In the genomic region with DNA sequence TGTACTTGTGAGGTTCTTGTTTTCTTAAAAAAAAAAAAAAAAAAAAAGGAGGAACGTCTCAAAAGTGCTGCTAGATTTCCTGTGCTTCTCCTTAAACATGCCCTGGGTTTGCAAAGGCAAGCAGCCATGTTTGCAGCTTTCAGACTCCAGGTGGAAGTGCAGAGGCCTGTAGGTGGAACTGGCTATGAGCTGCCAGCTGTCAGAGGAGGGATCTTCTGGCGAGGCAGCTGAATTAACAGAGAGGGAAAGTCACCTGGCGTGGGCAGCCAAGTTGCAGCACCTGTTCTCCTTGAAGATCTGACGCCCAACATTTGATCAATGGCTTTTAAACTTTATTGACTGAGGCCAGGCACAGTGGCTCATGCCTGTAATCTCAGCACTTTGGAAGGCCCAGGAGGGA, we compare ENCODE assay signal across 24 cellular contexts. TPM values are rescaled to one million over a fixed set of nuclear protein-coding genes. Genes with fewer than 3 reads are reported as not detected.
A peak's percentile ranks its signal among the peaks of the same experiment; 100 is the strongest.
DNase-seq lines count a peak whose midpoint lies in the region; ATAC-seq and TF ChIP-seq lines count a peak whose summit lies in the region.
"Had no signal": no experiment of that assay in that cellular context is flagged by ENCODE, and none has a peak within 500 bp of the region (broad histone marks: within the 10 kb centered on the region; RNA-seq: fewer than 3 reads in every experiment).

No MANE protein-coding gene starts in this region.

- H3K14ac ChIP-seq in mesenchymal stem cell (ENCODE audit: low read length in 2 of 2) = no peak overlapping the region

- H4K8ac ChIP-seq in mesenchymal stem cell (ENCODE audit: low read length) = no peak overlapping the region

- no peak overlapping the region for H2BK5ac ChIP-seq in mesenchymal stem cell (ENCODE audit: low read depth, low read length, poor library complexity, severe bottlenecking)

- no peak for ATAC-seq in HG02938 (IDR thresholded peaks at IDR 0.05; ENCODE audit: unreplicated experiment)
- ATAC-seq: activated naive CD4-positive, alpha-beta T cell treated with anti-CD3 and anti-CD28 coated beads, Interleukin-2, amount 50 U/mL, for 72 hours; K562 had no signal

- no peak overlapping the region for H2BK120ac ChIP-seq in mesenchymal stem cell (ENCODE audit: low read depth, low read length)

- H2BK15ac ChIP-seq in mesenchymal stem cell (ENCODE audit: low read depth, poor library complexity, severe bottlenecking) = no peak overlapping the region

- H3K23ac ChIP-seq in mesenchymal stem cell (ENCODE audit: low read length in 2 of 2) = no peak overlapping the region

- H3K27me3 ChIP-seq in mesenchymal stem cell (ENCODE audit: control insufficient read depth in 1 of 2, insufficient read depth in 1 of 2, low read length in 2 of 2) = peaks cover 32 to 34% of the 10 kb centered on the region in 2 experiments
- peaks cover 0 to 36% (median 22%) of the 10 kb centered on the region in 3 donors for H3K27me3 ChIP-seq in stomach
- H3K27me3 ChIP-seq: foreskin keratinocyte had no signal

- no peak overlapping the region for H3K4me3 ChIP-seq in mesenchymal stem cell (ENCODE audit: insufficient read depth in 1 of 2, low read depth in 1 of 2, low read length in 2 of 2)
- no peak overlapping the region for H3K4me3 ChIP-seq in stomach
- H3K4me3 ChIP-seq: K562, smooth muscle cell had no signal

- no peak for TF ChIP-seq POLR2A in stomach (IDR thresholded peaks at IDR 0.05)

- H3K9ac ChIP-seq in mesenchymal stem cell (ENCODE audit: low read length) = no peak overlapping the region

- DNase-seq in COR-L47 (lab: John Stamatoyannopoulos, UW) (peak; percentile 15), LHCN-M2 (ENCODE audit: low read depth) (peak; percentile 12), SHP77 (lab: John Stamatoyannopoulos, UW) (peak; percentile 64 to 83), mesenchymal stem cell (no peak), iPS-NIHi11 (ENCODE audit: low spot score) (no peak), A172 (ENCODE audit: low spot score) (no peak), stomach (no peak)
- DNase-seq: activated CD4-positive, alpha-beta T cell treated with anti-CD3 and anti-CD28 coated beads, Interleukin-2, amount 10 ng/mL, durations not matched to agents 7 days and 5 days; aorta; CD4-positive, alpha-beta memory T cell; central memory CD4-positive, alpha-beta T cell; DND-41; erythroblast; immature natural killer cell; NCI-H2029 treated with DMSO at 0.1 percent for 48 hours; stimulated activated CD4-positive, alpha-beta T cell treated with anti-CD3 and anti-CD28 coated beads, Interleukin-2, amount 100 ng/mL, for 48 hours; stimulated activated naive CD4-positive, alpha-beta T cell treated with Interleukin-2 at 50 U/mL for 16 hours had no signal

- TF ChIP-seq CTCF in stomach (IDR thresholded peaks at IDR 0.05) = no peak

- no peak overlapping the region for H3K18ac ChIP-seq in mesenchymal stem cell (ENCODE audit: low read depth in 1 of 2, low read length in 2 of 2)

- H3K36me3 ChIP-seq in mesenchymal stem cell (ENCODE audit: control insufficient read depth in 1 of 2, insufficient read depth in 2 of 2, low read depth in 1 of 2, low read length in 2 of 2) (peaks cover 0 to 3% of the 10 kb centered on the region in 2 experiments), stomach (peaks cover 0 to 5% (median 2%) of the 10 kb centered on the region in 4 donors)

- no peak overlapping the region for H4K91ac ChIP-seq in mesenchymal stem cell (ENCODE audit: low read length)

- intact Hi-C loops in stomach (cut with DNase I; ENCODE audit: low total_unique reads) = loop anchor here (10.0 kb wide), 1 partner anchor 215 kb away; no protein-coding TSS in a partner anchor

- WGBS in mesenchymal stem cell = 88% methylated on average over 4 of the region's 4 CpGs
- WGBS in stomach, 5 donors = 52 to 75% (median 67%) methylated on average over 4 of the region's 4 CpGs

- H3K9me3 ChIP-seq in mesenchymal stem cell (ENCODE audit: control insufficient read depth, low read length) (no peaks in the 10 kb centered on the region), stomach (no peaks in the 10 kb centered on the region)

- H3K4me2 ChIP-seq in mesenchymal stem cell (ENCODE audit: low read length, poor library complexity, severe bottlenecking) = no peak overlapping the region
- H3K4me2 ChIP-seq: smooth muscle cell had no signal

- H3K4ac ChIP-seq in mesenchymal stem cell (ENCODE audit: low read depth in 1 of 2, low read length in 2 of 2) = no peak overlapping the region

- no peak overlapping the region for H2BK12ac ChIP-seq in mesenchymal stem cell (ENCODE audit: low read length in 2 of 2)

- H3K4me1 ChIP-seq in mesenchymal stem cell (ENCODE audit: control insufficient read depth, insufficient read depth, low read depth, low read length) = peaks cover 17% of the 10 kb centered on the region
- H3K4me1 ChIP-seq in stomach = peaks cover 12 to 26% (median 18%) of the 10 kb centered on the region in 4 donors

- H2AK5ac ChIP-seq in mesenchymal stem cell (ENCODE audit: low read length, severe bottlenecking) = peak overlapping the region; percentile 34

- H3K79me1 ChIP-seq in mesenchymal stem cell (replicated peaks; ENCODE audit: low read length, poor library complexity, severe bottlenecking) = no peaks in the 10 kb centered on the region

- TF ChIP-seq EP300 in stomach (IDR thresholded peaks at IDR 0.05) = no peak

- no peak overlapping the region for H2AFZ ChIP-seq in mesenchymal stem cell (ENCODE audit: low read depth, low read length)

- H3K27ac ChIP-seq in mesenchymal stem cell (ENCODE audit: low read length, poor library complexity, severe bottlenecking) = peak overlapping the region; percentile 73
- no peak overlapping the region for H3K27ac ChIP-seq in stomach
- H3K27ac ChIP-seq: foreskin keratinocyte had no signal

RNA-seq across cellular contexts. Expression of a gene that starts 3.6 kb away (rescaled TPM):
- total RNA-seq in LHCN-M2 (2014; rRNA removed) = not detected in 2 replicates
- polyA plus RNA-seq in LHCN-M2 (2012) = 0.16 TPM
- polyA plus RNA-seq in mesenchymal stem cell (2013, experiment 1 of 2) = not detected
- 0.01 TPM for polyA plus RNA-seq in mesenchymal stem cell (2013, experiment 2 of 2)
- total RNA-seq in A172 (2014; rRNA removed; shearing (Covaris generic)) = 0.14 TPM in 1 of 2 replicates, not detected in the other
- 100 to 1,000 TPM in 1 of 5 donors, 10 to 100 TPM in 1, 1 to 10 TPM in 3; 1.2 to 480 (median 2.4) TPM for total RNA-seq in stomach
- 1 to 10 TPM; 1.6 to 4.2 (median 2.1) TPM for polyA plus RNA-seq in stomach
- total RNA-seq: activated CD4-positive, alpha-beta T cell treated with anti-CD3 and anti-CD28 coated beads, Interleukin-2, amount 10 ng/mL, durations not matched to agents 7 days and 5 days; activated naive CD4-positive, alpha-beta T cell treated with anti-CD3 and anti-CD28 coated beads, Interleukin-2, amount 50 U/mL, for 72 hours; aorta; CD4-positive, alpha-beta memory T cell; K562 had no signal
- polyA plus RNA-seq: CD4-positive, alpha-beta memory T cell; immature natural killer cell had no signal

RNA-seq across cellular contexts. Expression of a gene that starts 52.7 kb away (rescaled TPM):
- total RNA-seq in LHCN-M2 (2014; rRNA removed) (not detected in 2 replicates), stomach (not detected)
- not detected for polyA plus RNA-seq in LHCN-M2 (2012)
- not detected for polyA plus RNA-seq in mesenchymal stem cell (2013, experiment 1 of 2)
- not detected for polyA plus RNA-seq in mesenchymal stem cell (2013, experiment 2 of 2)
- not detected in 2 replicates for total RNA-seq in A172 (2014; rRNA removed; shearing (Covaris generic))
- not detected for polyA plus RNA-seq in stomach
- total RNA-seq: activated CD4-positive, alpha-beta T cell treated with anti-CD3 and anti-CD28 coated beads, Interleukin-2, amount 10 ng/mL, durations not matched to agents 7 days and 5 days; activated naive CD4-positive, alpha-beta T cell treated with anti-CD3 and anti-CD28 coated beads, Interleukin-2, amount 50 U/mL, for 72 hours; aorta; CD4-positive, alpha-beta memory T cell; foreskin keratinocyte; renal cortical epithelial cell; SK-MEL-5; smooth muscle cell had no signal
- polyA plus RNA-seq: aorta; CD4-positive, alpha-beta memory T cell; foreskin keratinocyte; smooth muscle cell had no signal

Comparison
In these comparisons a context has a peak if more than half of its experiments do, and no peak if none do; other contexts are left out.
1. DNase-seq: peak in COR-L47 (single experiment), LHCN-M2 (single experiment) and SHP77 (2 of 2); none in mesenchymal stem cell (single experiment), iPS-NIHi11 (single experiment), A172 (single experiment) and stomach (single experiment).